19 cellular contexts compared by ENCODE assay signal in the genomic region with DNA sequence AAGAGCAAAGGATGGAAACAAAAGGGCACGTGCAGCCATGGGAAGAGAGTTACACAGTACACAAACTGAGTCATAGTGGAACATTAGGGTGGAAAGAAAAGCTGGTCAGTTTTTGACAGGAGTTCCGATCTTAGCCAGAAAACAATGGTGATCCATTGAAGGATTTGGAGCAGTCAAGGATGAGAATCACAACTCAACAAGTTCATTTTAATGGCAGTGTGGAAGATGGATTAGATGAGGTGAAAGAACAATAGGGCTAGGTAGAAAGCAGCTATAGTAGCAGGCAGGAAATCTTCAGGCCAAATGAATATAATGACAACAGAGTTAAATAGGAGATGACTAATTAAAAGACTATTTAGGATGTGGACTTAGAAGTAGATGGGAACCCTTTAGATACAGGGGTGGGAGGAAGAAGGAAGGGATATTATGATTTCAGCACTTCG.
DNase-seq lines count a peak whose midpoint lies in the region; ATAC-seq, FAIRE-seq and TF ChIP-seq lines count a peak whose summit lies in the region.
"Had no signal": no experiment of that assay in that cellular context is flagged by ENCODE, and none has a peak within 500 bp of the region (broad histone marks: within the 10 kb centered on the region; RNA-seq: fewer than 3 reads in every experiment).

No MANE protein-coding gene starts in this region.

- DNase-seq in ELR (ENCODE audit: low read depth) (peak; percentile 83), NCI-H69 (lab: John Stamatoyannopoulos, UW) (peak; percentile 41), choroid plexus epithelial cell (ENCODE audit: low read depth) (peak; percentile 34), lung microvascular endothelial cell (ENCODE audit: low read depth in 2 of 2) (peak; percentile 67 to 83), Kasumi-1 (lab: John Stamatoyannopoulos, UW) (no peak), kidney (no peak)
- DNase-seq: activated CD4-positive, alpha-beta T cell treated with anti-CD3 and anti-CD28 coated beads for 36 hours; activated naive CD8-positive, alpha-beta T cell treated with anti-CD3 and anti-CD28 coated beads for 36 hours; CD4-positive, alpha-beta memory T cell; DMS53; erythroblast; lower lobe of right lung; NCI-H1436; NCI-H2171 treated with DMSO at 0.1 percent for 48 hours; NCI-H774; right cardiac atrium had no signal

- H3K9me3 ChIP-seq in kidney (ENCODE audit: control insufficient read depth in 1 of 2, low read length in 2 of 2) = no peaks in the 10 kb centered on the region
- H3K9me3 ChIP-seq: lower lobe of right lung had no signal

- no peaks in the 10 kb centered on the region for H3K36me3 ChIP-seq in kidney (ENCODE audit: control insufficient read depth in 1 of 2, insufficient read depth in 2 of 2, low read length in 2 of 2)
- H3K36me3 ChIP-seq: lower lobe of right lung had no signal

- no peak overlapping the region for H3K27ac ChIP-seq in kidney (ENCODE audit: low read depth in 2 of 2, low read length in 2 of 2)
- H3K27ac ChIP-seq: lower lobe of right lung had no signal

- H3K4me1 ChIP-seq in kidney (ENCODE audit: control insufficient read depth in 1 of 2, insufficient read depth in 1 of 2, low read depth in 1 of 2, low read length in 2 of 2) = peaks cover 4 to 7% of the 10 kb centered on the region in 2 donors

- ATAC-seq in HG02759 (IDR thresholded peaks at IDR 0.05; ENCODE audit: unreplicated experiment) (no peak), HG03097 (IDR thresholded peaks at IDR 0.05; ENCODE audit: low FRiP score, unreplicated experiment) (no peak)
- ATAC-seq: activated CD4-positive, alpha-beta T cell treated with anti-CD3 and anti-CD28 coated beads for 36 hours; lower lobe of right lung; SK-N-SH treated with all-trans-retinoic acid at 6 μM for 48 hours had no signal

- intact Hi-C loops in kidney (cut with DNase I) = no loop called here

- H3K4me3 ChIP-seq in choroid plexus epithelial cell (ENCODE audit: low read depth, low read length) (no peak overlapping the region), kidney (ENCODE audit: low read length in 2 of 2) (no peak overlapping the region)
- H3K4me3 ChIP-seq: lower lobe of right lung had no signal

- FAIRE-seq in kidney (lab: Jason Lieb, UNC) = no peak

- H3K9ac ChIP-seq in kidney (ENCODE audit: low read length in 2 of 2) = no peak overlapping the region

- TF ChIP-seq CTCF in choroid plexus epithelial cell (conservative IDR thresholded peaks at IDR 0.05; ENCODE audit: low read depth, low read length) = no peak
- TF ChIP-seq CTCF in kidney (IDR thresholded peaks at IDR 0.05; ENCODE audit: borderline replicate concordance, extremely low read depth, insufficient read depth) = no peak

Comparison
In these comparisons a context has a peak if more than half of its experiments do, and no peak if none do; other contexts are left out.
1. DNase-seq: peak in ELR (single experiment), NCI-H69 (single experiment), choroid plexus epithelial cell (single experiment) and lung microvascular endothelial cell (2 of 2); none in Kasumi-1 (0 of 2) and kidney (single experiment).